8 cellular contexts compared by ENCODE assay signal in genomic region chr2:237156131-237156856, GRCh38.
A peak's percentile ranks its signal among the peaks of the same experiment; 100 is the strongest.
DNase-seq lines count a peak whose midpoint lies in the region; ATAC-seq lines count a peak whose summit lies in the region.

No MANE protein-coding gene starts in this region.

- peak; percentile 85 to 93 for DNase-seq in lung microvascular endothelial cell (ENCODE audit: low read depth in 2 of 2)
- peak; percentile 77 for DNase-seq in stimulated activated naive CD8-positive, alpha-beta T cell treated with anti-CD3 and anti-CD28 coated beads, Interleukin-15, Interleukin-2, amounts not matched to agents 100 U/mL and 50 U/mL, for 24 hours
- no peak for DNase-seq in HPDE6-E6E7 (ENCODE audit: extremely low spot score)
- DNase-seq in effector CD4-positive, alpha-beta T cell = no peak
- no peak for DNase-seq in SIG-M5 treated with dmso at 0.1 percent for 504 hours (lab: John Stamatoyannopoulos, UW; ENCODE audit: unreplicated experiment)

- no peaks in the 10 kb centered on the region for H3K9me3 Mint-ChIP-seq in activated naive CD4-positive, alpha-beta T cell treated with anti-CD3 and anti-CD28 coated beads, Interleukin-2, amount 50 U/mL, for 24 hours

- no peaks in the 10 kb centered on the region for H3K27me3 Mint-ChIP-seq in activated naive CD4-positive, alpha-beta T cell treated with anti-CD3 and anti-CD28 coated beads, Interleukin-2, amount 50 U/mL, for 24 hours

- peak overlapping the region; percentile 14 for H3K27ac Mint-ChIP-seq in activated naive CD4-positive, alpha-beta T cell treated with anti-CD3 and anti-CD28 coated beads, Interleukin-2, amount 50 U/mL, for 24 hours

- H3K9me3 ChIP-seq in KOPT-K1 (ENCODE audit: insufficient read depth, low read length, poor library complexity, severe bottlenecking) = no peaks in the 10 kb centered on the region

- peaks cover 22% of the 10 kb centered on the region for H3K4me1 Mint-ChIP-seq in activated naive CD4-positive, alpha-beta T cell treated with anti-CD3 and anti-CD28 coated beads, Interleukin-2, amount 50 U/mL, for 24 hours

- ATAC-seq in stimulated activated naive CD8-positive, alpha-beta T cell treated with anti-CD3 and anti-CD28 coated beads, Interleukin-15, Interleukin-2, amounts not matched to agents 100 U/mL and 50 U/mL, for 24 hours = peak; percentile 73
- no peak for ATAC-seq in HG02763 (IDR thresholded peaks at IDR 0.05; ENCODE audit: unreplicated experiment)

- H3K4me3 Mint-ChIP-seq in activated naive CD4-positive, alpha-beta T cell treated with anti-CD3 and anti-CD28 coated beads, Interleukin-2, amount 50 U/mL, for 24 hours = no peak overlapping the region

- peak overlapping the region; percentile 85 for H3K27ac ChIP-seq in KOPT-K1 (ENCODE audit: low read depth, low read length, poor library complexity, severe bottlenecking)

- H3K36me3 ChIP-seq in KOPT-K1 (ENCODE audit: insufficient read depth, low read length) = no peaks in the 10 kb centered on the region

- no peaks in the 10 kb centered on the region for H3K36me3 Mint-ChIP-seq in activated naive CD4-positive, alpha-beta T cell treated with anti-CD3 and anti-CD28 coated beads, Interleukin-2, amount 50 U/mL, for 24 hours

Comparison
In these comparisons a context has a peak if more than half of its experiments do, and no peak if none do; other contexts are left out.
1. DNase-seq: peak in lung microvascular endothelial cell (2 of 2) and stimulated activated naive CD8-positive, alpha-beta T cell treated with anti-CD3 and anti-CD28 coated beads, Interleukin-15, Interleukin-2, amounts not matched to agents 100 U/mL and 50 U/mL, for 24 hours (single experiment); none in HPDE6-E6E7 (single experiment), effector CD4-positive, alpha-beta T cell (single experiment) and SIG-M5 treated with dmso at 0.1 percent for 504 hours (single experiment).